In the genomic region with DNA sequence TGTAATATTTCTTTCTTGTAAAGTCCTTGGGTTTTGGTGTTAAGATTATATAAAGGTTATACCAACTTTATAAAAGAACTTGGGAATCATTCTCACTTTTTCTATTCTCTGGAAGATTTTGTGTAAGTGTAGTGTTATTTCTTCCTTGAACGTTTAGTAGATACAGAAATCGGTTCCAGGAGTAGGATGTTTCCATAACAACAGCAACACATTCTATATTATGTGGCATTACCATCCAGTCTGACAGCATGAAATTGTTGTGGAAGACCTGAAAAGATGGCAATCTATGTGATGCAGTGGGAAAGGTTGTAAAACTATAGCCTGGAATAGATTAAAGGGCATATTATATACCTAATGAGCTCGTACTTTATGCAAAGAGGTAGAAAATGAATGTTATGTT, we compare ENCODE assay signal across 12 cellular contexts. TPM values are rescaled to one million over a fixed set of nuclear protein-coding genes. Genes with fewer than 3 reads are reported as not detected.
"Had no signal": no experiment of that assay in that cellular context is flagged by ENCODE, and none has a peak within 500 bp of the region (broad histone marks: within the 10 kb centered on the region; RNA-seq: fewer than 3 reads in every experiment).

No MANE protein-coding gene starts in this region.

- H3K9ac ChIP-seq: GM23248 had no signal

- H2AFZ ChIP-seq: GM23248, GM23338 had no signal

- H3K4me3 ChIP-seq: GM23248, GM23338, HAP-1 had no signal

- H3K4me2 ChIP-seq: GM23338 had no signal

- DNase-seq: GM23248, GOT3, H7, H9, HCEC 1CT, HFFc6 had no signal

- H3K36me3 ChIP-seq: HAP-1 had no signal

- H3K27ac ChIP-seq: GM23248 had no signal

- H3K4me1 ChIP-seq: HAP-1 had no signal

- ATAC-seq: GM23338, HCT116 had no signal

- H3K9me3 ChIP-seq: HAP-1 had no signal

- FAIRE-seq: H1, H54 had no signal

RNA-seq across cellular contexts. Expression of a gene that starts 13.8 kb away (rescaled TPM):
- total RNA-seq: GM23248, H1, H4, H9, HFFc6 had no signal
- polyA plus RNA-seq: GM23248, H1 had no signal
